8 cellular contexts compared by ENCODE assay signal in genomic region chr2:24046930-24047702, GRCh38. TPM values are rescaled to one million over a fixed set of nuclear protein-coding genes. Genes with fewer than 3 reads are reported as not detected.
A peak's percentile ranks its signal among the peaks of the same experiment; 100 is the strongest.
DNase-seq lines count a peak whose midpoint lies in the region; ATAC-seq and TF ChIP-seq lines count a peak whose summit lies in the region.

A gene with protein sequence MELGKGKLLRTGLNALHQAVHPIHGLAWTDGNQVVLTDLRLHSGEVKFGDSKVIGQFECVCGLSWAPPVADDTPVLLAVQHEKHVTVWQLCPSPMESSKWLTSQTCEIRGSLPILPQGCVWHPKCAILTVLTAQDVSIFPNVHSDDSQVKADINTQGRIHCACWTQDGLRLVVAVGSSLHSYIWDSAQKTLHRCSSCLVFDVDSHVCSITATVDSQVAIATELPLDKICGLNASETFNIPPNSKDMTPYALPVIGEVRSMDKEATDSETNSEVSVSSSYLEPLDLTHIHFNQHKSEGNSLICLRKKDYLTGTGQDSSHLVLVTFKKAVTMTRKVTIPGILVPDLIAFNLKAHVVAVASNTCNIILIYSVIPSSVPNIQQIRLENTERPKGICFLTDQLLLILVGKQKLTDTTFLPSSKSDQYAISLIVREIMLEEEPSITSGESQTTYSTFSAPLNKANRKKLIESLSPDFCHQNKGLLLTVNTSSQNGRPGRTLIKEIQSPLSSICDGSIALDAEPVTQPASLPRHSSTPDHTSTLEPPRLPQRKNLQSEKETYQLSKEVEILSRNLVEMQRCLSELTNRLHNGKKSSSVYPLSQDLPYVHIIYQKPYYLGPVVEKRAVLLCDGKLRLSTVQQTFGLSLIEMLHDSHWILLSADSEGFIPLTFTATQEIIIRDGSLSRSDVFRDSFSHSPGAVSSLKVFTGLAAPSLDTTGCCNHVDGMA (minus strand): TSS chr2:24047391. CDS start chr2:24039494, 7,897 bp downstream.

- peak within 1 kb of the TSS; percentile 79 to 85 for H3K4me3 ChIP-seq in duodenal mucosa (ENCODE audit: low read depth in 1 of 2, low read length in 2 of 2)
- peak within 1 kb of the TSS; percentile 60 to 80 (median 70) for H3K4me3 ChIP-seq in right lobe of liver

- H3K9ac ChIP-seq in duodenal mucosa (ENCODE audit: low read depth in 1 of 2, low read length in 2 of 2) = peak within 1 kb of the TSS; percentile 65 to 74

- TF ChIP-seq CTCF in CD14-positive monocyte (IDR thresholded peaks at IDR 0.05) = no peak
- no peak for TF ChIP-seq CTCF in right lobe of liver (IDR thresholded peaks at IDR 0.05)

- no peaks in the 10 kb centered on the region for H3K9me3 ChIP-seq in duodenal mucosa (ENCODE audit: control insufficient read depth in 1 of 2, low read length in 2 of 2)
- no peaks in the 10 kb centered on the region for H3K9me3 ChIP-seq in right lobe of liver

- H3K9me3 Mint-ChIP-seq in CD14-positive monocyte = peaks cover 0 to 5% (median 0%) of the 10 kb centered on the region in 7 donors

- H3K4me1 ChIP-seq in duodenal mucosa (ENCODE audit: control insufficient read depth in 1 of 2, insufficient read depth in 2 of 2, low read length in 2 of 2) (peaks cover 14 to 15% of the 10 kb centered on the region in 2 donors), right lobe of liver (peaks cover 0 to 22% (median 6%) of the 10 kb centered on the region in 4 donors)

- ATAC-seq in GM19397 (IDR thresholded peaks at IDR 0.05; ENCODE audit: unreplicated experiment) = peak; percentile 99
- peak; percentile 99 for ATAC-seq in HG03571 (IDR thresholded peaks at IDR 0.05; ENCODE audit: unreplicated experiment)
- ATAC-seq in right lobe of liver = peak; percentile 96 to 100 (median 98)

- H3K36me3 Mint-ChIP-seq in CD14-positive monocyte = no peaks in the 10 kb centered on the region

- intact Hi-C loops in CD14-positive monocyte (cut with micrococcal nuclease) = loop anchor here (2.0 to 10.0 kb wide), 3 partner anchors 35 to 102 kb away; partner anchors contain the start of genes TP53I3 (in 2 of the 2) and UBXN2A (in 1 of the 2)
- intact Hi-C loops in right lobe of liver (cut with DNase I) = no loop called here

- H3K27me3 ChIP-seq in duodenal mucosa (ENCODE audit: control insufficient read depth in 1 of 2, insufficient read depth in 2 of 2, low read length in 2 of 2) (peaks cover 0 to 3% of the 10 kb centered on the region in 2 donors), right lobe of liver (no peaks in the 10 kb centered on the region)

- peak within 1 kb of the TSS in 1 of 2 donors; percentile 96 for H3K4me3 Mint-ChIP-seq in CD14-positive monocyte

- peak; percentile 54 for TF ChIP-seq POLR2A in right lobe of liver (IDR thresholded peaks at IDR 0.05)

- H3K36me3 ChIP-seq in duodenal mucosa (ENCODE audit: control insufficient read depth in 1 of 2, insufficient read depth in 2 of 2, low read length in 2 of 2) = no peaks in the 10 kb centered on the region
- no peaks in the 10 kb centered on the region for H3K36me3 ChIP-seq in right lobe of liver

- H3K4me1 Mint-ChIP-seq in CD14-positive monocyte = peaks cover 24% of the 10 kb centered on the region

- WGBS in right lobe of liver (ENCODE audit: insufficient coverage, low coverage, low lambda C conversion rate, missing lambda C conversion rate) = under 1% methylated on average over 38 of the region's 38 CpGs

- H3K27ac ChIP-seq in duodenal mucosa (ENCODE audit: low read depth, low read length) (no peak within 1 kb of the TSS), right lobe of liver (peak within 1 kb of the TSS; percentile 4 to 34 (median 24))

- peak within 1 kb of the TSS in 6 of 7 donors; percentile 23 to 90 (median 72) for H3K27ac Mint-ChIP-seq in CD14-positive monocyte

- H3K27me3 Mint-ChIP-seq in CD14-positive monocyte (ENCODE audit: low read depth in 3 of 3) = peaks cover 11 to 22% (median 19%) of the 10 kb centered on the region in 3 donors

- DNase-seq in CD14-positive monocyte (ENCODE audit: low spot score) (peak; percentile 95), NCI-H82 (lab: John Stamatoyannopoulos, UW) (peak; percentile 100), right lobe of liver (peak; percentile 93 to 97 (median 96))
- peak; percentile 92 to 95 for DNase-seq in activated CD4-positive, alpha-beta T cell treated with anti-CD3 and anti-CD28 coated beads, Interleukin-2, amount 50 U/mL, for 48 hours
- peak; percentile 80 to 94 for DNase-seq in stimulated activated CD4-positive, alpha-beta T cell treated with anti-CD3 and anti-CD28 coated beads, Interleukin-4, amount 100 ng/mL, for 4 hours

RNA-seq across cellular contexts. Expression of the gene that starts here (rescaled TPM):
- polyA plus RNA-seq in CD14-positive monocyte = 1 to 10 TPM in 1 of 2 donors, under 1 TPM in 1; 0.43 to 1.3 TPM
- total RNA-seq in right lobe of liver = 1 to 10 TPM; 4.3 to 8.7 (median 5.5) TPM

Comparison
In these comparisons a context has a peak if more than half of its experiments do, and no peak if none do; other contexts are left out.
1. intact Hi-C loops: an anchor here in CD14-positive monocyte (2.0 to 10.0 kb wide); none called in right lobe of liver.